ENCODE assay signal across 15 cellular contexts in genomic region chr11:3799143-3799542, GRCh38. TPM values are rescaled to one million over a fixed set of nuclear protein-coding genes. Genes with fewer than 3 reads are reported as not detected.
DNase-seq lines count a peak whose midpoint lies in the region; ATAC-seq and TF ChIP-seq lines count a peak whose summit lies in the region.
"Had no signal": no experiment of that assay in that cellular context is flagged by ENCODE, and none has a peak within 500 bp of the region (broad histone marks: within the 10 kb centered on the region; RNA-seq: fewer than 3 reads in every experiment).

No MANE protein-coding gene starts in this region.

- WGBS in sigmoid colon, 2 donors: 95 to 96% methylated on average over 9 of the region's 9 CpGs

- intact Hi-C loops in dendritic cell treated with granulocyte-macrophage colony-stimulating factor and Interleukin-4, amounts not matched to agents 40 ng/mL and 50 ng/mL, for 4 days (cut with micrococcal nuclease): no loop called here
- intact Hi-C loops in sigmoid colon (cut with DNase I): loop anchor here (5.0 kb wide), 1 partner anchor 293 kb away; the partner anchor contains the start of gene RRM1

- H3K4me1 ChIP-seq in OCI-LY3 (ENCODE audit: low read length) (peaks cover 16% of the 10 kb centered on the region), sigmoid colon (peaks cover 0 to 34% (median 32%) of the 10 kb centered on the region in 4 donors)

- peaks cover 29% of the 10 kb centered on the region for H4K20me1 ChIP-seq in OCI-LY3 (ENCODE audit: insufficient read depth, low read length)

- H3K79me2 ChIP-seq in OCI-LY3 (ENCODE audit: low read length): peaks cover 45% of the 10 kb centered on the region

- TF ChIP-seq CTCF in OCI-LY3 (IDR thresholded peaks at IDR 0.05; ENCODE audit: low read depth, low read length): no peak
- no peak for TF ChIP-seq CTCF in sigmoid colon (IDR thresholded peaks at IDR 0.05)

- H3K27ac ChIP-seq in OCI-LY3 (ENCODE audit: low read length) (no peak overlapping the region), sigmoid colon (peak overlapping the region in 1 of 4 donors; percentile 13)
- H3K27ac ChIP-seq: SK-N-MC had no signal

- no peaks in the 10 kb centered on the region for H3K27me3 Mint-ChIP-seq in activated CD4-positive, alpha-beta T cell treated with anti-CD3 and anti-CD28 coated beads, Interleukin-2, amount 10 ng/mL, durations not matched to agents 7 days and 5 days
- no peaks in the 10 kb centered on the region for H3K27me3 Mint-ChIP-seq in dendritic cell treated with granulocyte-macrophage colony-stimulating factor and Interleukin-4, amounts not matched to agents 40 ng/mL and 50 ng/mL, for 4 days

- no peak overlapping the region for H3K9ac ChIP-seq in OCI-LY3 (ENCODE audit: low read length)

- TF ChIP-seq EP300 in sigmoid colon (IDR thresholded peaks at IDR 0.05): no peak

- peak overlapping the region; percentile 95 for H3K27ac Mint-ChIP-seq in activated CD4-positive, alpha-beta T cell treated with anti-CD3 and anti-CD28 coated beads, Interleukin-2, amount 10 ng/mL, durations not matched to agents 7 days and 5 days
- peak overlapping the region; percentile 98 for H3K27ac Mint-ChIP-seq in dendritic cell treated with granulocyte-macrophage colony-stimulating factor and Interleukin-4, amounts not matched to agents 40 ng/mL and 50 ng/mL, for 4 days

- DNase-seq in activated CD4-positive, alpha-beta T cell treated with anti-CD3 and anti-CD28 coated beads, Interleukin-2, amount 10 ng/mL, durations not matched to agents 7 days and 5 days: no peak
- no peak for DNase-seq in activated CD4-positive, alpha-beta T cell treated with anti-CD3 and anti-CD28 coated beads for 4 hours
- peak; percentile 57 for DNase-seq in sigmoid colon
- no peak for DNase-seq in RKO (ENCODE audit: low spot score)
- DNase-seq: activated gamma-delta T cell; NK-92 treated with Interleukin-12 subunit alpha and Interleukin-12 subunit beta, amount 100 ng/mL, for 24 hours; thyroid gland had no signal

- ATAC-seq in GM21515 (IDR thresholded peaks at IDR 0.05; ENCODE audit: unreplicated experiment): no peak
- no peak for ATAC-seq in GM18517 (IDR thresholded peaks at IDR 0.05; ENCODE audit: unreplicated experiment)
- ATAC-seq: esophagus mucosa had no signal

- peak overlapping the region; percentile 86 for H3K4me3 Mint-ChIP-seq in activated CD4-positive, alpha-beta T cell treated with anti-CD3 and anti-CD28 coated beads, Interleukin-2, amount 10 ng/mL, durations not matched to agents 7 days and 5 days
- no peak overlapping the region for H3K4me3 Mint-ChIP-seq in dendritic cell treated with granulocyte-macrophage colony-stimulating factor and Interleukin-4, amounts not matched to agents 40 ng/mL and 50 ng/mL, for 4 days

- peaks cover 8% of the 10 kb centered on the region for H3K36me3 Mint-ChIP-seq in activated CD4-positive, alpha-beta T cell treated with anti-CD3 and anti-CD28 coated beads, Interleukin-2, amount 10 ng/mL, durations not matched to agents 7 days and 5 days (ENCODE audit: low read depth)
- peaks cover 18% of the 10 kb centered on the region for H3K36me3 Mint-ChIP-seq in dendritic cell treated with granulocyte-macrophage colony-stimulating factor and Interleukin-4, amounts not matched to agents 40 ng/mL and 50 ng/mL, for 4 days (ENCODE audit: low read depth)

- peaks cover 43% of the 10 kb centered on the region for H3K4me1 Mint-ChIP-seq in activated CD4-positive, alpha-beta T cell treated with anti-CD3 and anti-CD28 coated beads, Interleukin-2, amount 10 ng/mL, durations not matched to agents 7 days and 5 days
- peaks cover 30% of the 10 kb centered on the region for H3K4me1 Mint-ChIP-seq in dendritic cell treated with granulocyte-macrophage colony-stimulating factor and Interleukin-4, amounts not matched to agents 40 ng/mL and 50 ng/mL, for 4 days (ENCODE audit: low read depth)

- CTCF ChIA-PET in activated CD4-positive, alpha-beta T cell treated with anti-CD3 and anti-CD28 coated beads, Interleukin-2, amount 10 ng/mL, durations not matched to agents 7 days and 5 days (lab: Charles Lee): interaction anchor here (1.6 to 4.8 kb wide), 3 partner anchors 9 to 275 kb away, joined by 3 to 37 read pairs (median 5); partner anchors contain the start of genes PGAP2 and RHOG

- H3K27me3 ChIP-seq in OCI-LY3 (ENCODE audit: low read depth, low read length) (no peaks in the 10 kb centered on the region), sigmoid colon (no peaks in the 10 kb centered on the region)
- H3K27me3 ChIP-seq: ovary, spleen, thyroid gland had no signal

- no peak overlapping the region for H2AFZ ChIP-seq in OCI-LY3 (ENCODE audit: low read depth, low read length)

- H3K4me3 ChIP-seq in OCI-LY3 (ENCODE audit: low read length): no peak overlapping the region
- no peak overlapping the region for H3K4me3 ChIP-seq in sigmoid colon
- H3K4me3 ChIP-seq: ovary, SK-N-MC, thyroid gland had no signal

- H3K36me3 ChIP-seq in OCI-LY3 (replicated peaks; ENCODE audit: low read depth, low read length) (peaks cover 20% of the 10 kb centered on the region), sigmoid colon (peaks cover 0 to 3% (median 0%) of the 10 kb centered on the region in 4 donors)
- H3K36me3 ChIP-seq: ovary, thyroid gland had no signal

- H3K9me3 Mint-ChIP-seq in activated CD4-positive, alpha-beta T cell treated with anti-CD3 and anti-CD28 coated beads, Interleukin-2, amount 10 ng/mL, durations not matched to agents 7 days and 5 days: no peaks in the 10 kb centered on the region
- no peaks in the 10 kb centered on the region for H3K9me3 Mint-ChIP-seq in dendritic cell treated with granulocyte-macrophage colony-stimulating factor and Interleukin-4, amounts not matched to agents 40 ng/mL and 50 ng/mL, for 4 days

- no peak for TF ChIP-seq POLR2A in sigmoid colon (IDR thresholded peaks at IDR 0.05)

- H3K9me3 ChIP-seq in OCI-LY3 (ENCODE audit: insufficient read depth, low read length) (no peaks in the 10 kb centered on the region), sigmoid colon (no peaks in the 10 kb centered on the region)
- H3K9me3 ChIP-seq: ovary, spleen, thyroid gland had no signal

- POLR2A ChIA-PET in activated CD4-positive, alpha-beta T cell treated with anti-CD3 and anti-CD28 coated beads, Interleukin-2, amount 10 ng/mL, durations not matched to agents 7 days and 5 days (lab: Charles Lee): no interaction called here

- H3K4me2 ChIP-seq in OCI-LY3 (ENCODE audit: low read length): peak overlapping the region; percentile 69; the same call in 1 of the 2 replicates

RNA-seq across cellular contexts. Expression of gene NUP98, which starts 1.8 kb away (rescaled TPM):
- total RNA-seq in activated CD4-positive, alpha-beta T cell treated with anti-CD3 and anti-CD28 coated beads, Interleukin-2, amount 10 ng/mL, durations not matched to agents 7 days and 5 days: 100 to 1,000 TPM in 1 of 2 experiments, 10 to 100 TPM in 1; 94.7 to 116 TPM
- 100 to 1,000 TPM in 3 of 4 donors, 10 to 100 TPM in 1; 83.5 to 158 (median 126) TPM for total RNA-seq in sigmoid colon
- 10 to 100 TPM; 14.4 to 33.3 (median 14.6) TPM for polyA plus RNA-seq in sigmoid colon

RNA-seq across cellular contexts. Expression of gene PGAP2, which starts 9.2 kb away (rescaled TPM):
- 10 to 100 TPM; 30.0 to 30.9 TPM for total RNA-seq in activated CD4-positive, alpha-beta T cell treated with anti-CD3 and anti-CD28 coated beads, Interleukin-2, amount 10 ng/mL, durations not matched to agents 7 days and 5 days
- 1 to 10 TPM; 3.7 to 7.1 (median 4.5) TPM for total RNA-seq in sigmoid colon
- polyA plus RNA-seq in sigmoid colon: 10 to 100 TPM in 2 of 3 donors, 1 to 10 TPM in 1; 6.9 to 19.4 (median 11.4) TPM

RNA-seq across cellular contexts. Expression of gene RHOG, which starts 41.6 kb away (rescaled TPM):
- total RNA-seq in activated CD4-positive, alpha-beta T cell treated with anti-CD3 and anti-CD28 coated beads, Interleukin-2, amount 10 ng/mL, durations not matched to agents 7 days and 5 days: 100 to 1,000 TPM; 158 to 172 TPM
- 10 to 100 TPM; 37.3 to 48.7 (median 46.0) TPM for total RNA-seq in sigmoid colon
- 10 to 100 TPM; 59.5 to 90.3 (median 81.8) TPM for polyA plus RNA-seq in sigmoid colon

RNA-seq across cellular contexts. Expression of gene STIM1, which starts 56.3 kb away (rescaled TPM):
- total RNA-seq in activated CD4-positive, alpha-beta T cell treated with anti-CD3 and anti-CD28 coated beads, Interleukin-2, amount 10 ng/mL, durations not matched to agents 7 days and 5 days: 100 to 1,000 TPM; 103 to 108 TPM
- 10 to 100 TPM; 24.7 to 37.4 (median 30.4) TPM for total RNA-seq in sigmoid colon
- 10 to 100 TPM in 2 of 3 donors, 1 to 10 TPM in 1; 5.3 to 44.8 (median 15.6) TPM for polyA plus RNA-seq in sigmoid colon
